ENCODE assay signal across 13 cellular contexts in the genomic region with DNA sequence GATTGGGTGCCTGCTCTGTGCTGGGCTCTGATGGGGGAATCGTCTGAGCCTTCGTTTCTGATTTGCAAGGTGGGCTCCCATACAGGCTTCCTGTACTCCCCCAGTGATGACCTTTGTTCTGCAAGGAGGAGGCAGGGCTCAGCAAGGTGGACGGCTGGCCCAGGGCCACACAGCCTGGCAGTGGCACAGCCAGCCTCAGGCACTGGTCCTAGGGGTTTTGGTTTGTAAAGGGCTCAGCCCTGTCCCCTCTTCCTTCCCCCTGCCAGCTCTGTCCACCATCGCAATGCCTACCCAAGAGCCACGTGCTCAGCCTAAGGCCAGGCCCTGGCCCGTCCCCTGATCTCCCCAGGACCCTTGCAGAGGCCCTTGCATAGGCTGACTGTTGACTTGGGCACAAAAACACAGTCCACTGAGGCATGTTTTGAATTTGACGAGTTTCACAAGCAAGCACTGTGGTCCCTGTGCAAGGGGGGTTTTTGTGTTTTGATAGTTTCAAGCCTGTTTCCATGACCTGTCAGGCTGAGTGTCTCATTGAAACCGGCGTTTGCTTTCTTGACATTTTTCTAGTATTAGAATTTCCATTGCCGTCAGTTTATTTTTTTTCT. TPM values are rescaled to one million over a fixed set of nuclear protein-coding genes. Genes with fewer than 3 reads are reported as not detected.
DNase-seq lines count a peak whose midpoint lies in the region; ATAC-seq and TF ChIP-seq lines count a peak whose summit lies in the region.
"Had no signal": no experiment of that assay in that cellular context is flagged by ENCODE, and none has a peak within 500 bp of the region (broad histone marks: within the 10 kb centered on the region; RNA-seq: fewer than 3 reads in every experiment).

No MANE protein-coding gene starts in this region.

- peaks cover 16% of the 10 kb centered on the region for H3K4me1 ChIP-seq in right cardiac atrium (ENCODE audit: control insufficient read depth, insufficient read depth, low read length)

- DNase-seq in right cardiac atrium (peak in 2 of 3 donors; percentile 39 to 47), Right ventricle myocardium superior (no peak), activated B cell treated with CpG ODN at 0.5 μM for 24 hours (no peak), iPS-NIHi7 (ENCODE audit: extremely low spot score) (no peak), H7 (no peak)
- DNase-seq: Calu3, left cardiac atrium, NCI-H146, testis had no signal

- no peak overlapping the region for H3K27ac ChIP-seq in right cardiac atrium (ENCODE audit: low read length)
- H3K27ac ChIP-seq: testis, VCaP had no signal

- H3K36me3 Mint-ChIP-seq in activated B cell treated with CpG ODN at 0.5 μM for 24 hours (ENCODE audit: low read depth): no peaks in the 10 kb centered on the region
- H3K36me3 Mint-ChIP-seq in activated naive CD8-positive, alpha-beta T cell: no peaks in the 10 kb centered on the region
- H3K36me3 Mint-ChIP-seq in stimulated activated memory B cell treated with anti-CD40 and anti-IgM and Interleukin-4, amounts not matched to agents 10 μg/mL and 1 μg/mL and 100 μg/mL, for 72 hours: peaks cover 10% of the 10 kb centered on the region

- ATAC-seq in right cardiac atrium (no peak), Right ventricle myocardium superior (ENCODE audit: poor library complexity) (no peak), activated B cell treated with CpG ODN at 0.5 μM for 24 hours (ENCODE audit: low read depth) (peak; percentile 26), HG03439 (IDR thresholded peaks at IDR 0.05; ENCODE audit: unreplicated experiment) (no peak)
- peak; percentile 88 for ATAC-seq in stimulated activated memory B cell treated with anti-CD40 and anti-IgM and Interleukin-4, amounts not matched to agents 10 μg/mL and 1 μg/mL and 100 μg/mL, for 72 hours
- ATAC-seq: left cardiac atrium had no signal

- intact Hi-C loops in right cardiac atrium (cut with DNase I) (loop anchor here in 1 of 4 donors (2.0 to 5.0 kb wide), 2 partner anchors 65 to 79 kb away; no protein-coding TSS in a partner anchor), Right ventricle myocardium superior (cut with DNase I) (no loop called here), activated B cell treated with CpG ODN at 0.5 μM for 24 hours (cut with micrococcal nuclease) (no loop called here)

- H3K27ac Mint-ChIP-seq in activated B cell treated with CpG ODN at 0.5 μM for 24 hours: no peak overlapping the region
- H3K27ac Mint-ChIP-seq in activated naive CD8-positive, alpha-beta T cell: peak overlapping the region; percentile 95
- peak overlapping the region; percentile 95 for H3K27ac Mint-ChIP-seq in stimulated activated memory B cell treated with anti-CD40 and anti-IgM and Interleukin-4, amounts not matched to agents 10 μg/mL and 1 μg/mL and 100 μg/mL, for 72 hours

- H3K27me3 ChIP-seq in right cardiac atrium (ENCODE audit: control insufficient read depth, insufficient read depth) (no peaks in the 10 kb centered on the region), H7 (ENCODE audit: control insufficient read depth, insufficient read depth, low read length) (no peaks in the 10 kb centered on the region)
- H3K27me3 ChIP-seq: testis had no signal

- H3K9me3 ChIP-seq in right cardiac atrium (ENCODE audit: control insufficient read depth, low read length): no peaks in the 10 kb centered on the region
- H3K9me3 ChIP-seq: testis had no signal

- H3K4me3 ChIP-seq in right cardiac atrium (ENCODE audit: low read length): no peak overlapping the region
- no peak overlapping the region for H3K4me3 ChIP-seq in H7 (ENCODE audit: insufficient read depth, low read depth, low read length)
- H3K4me3 ChIP-seq: testis had no signal

- H3K4me3 Mint-ChIP-seq in activated B cell treated with CpG ODN at 0.5 μM for 24 hours: no peak overlapping the region
- peak overlapping the region; percentile 67 for H3K4me3 Mint-ChIP-seq in activated naive CD8-positive, alpha-beta T cell
- H3K4me3 Mint-ChIP-seq in stimulated activated memory B cell treated with anti-CD40 and anti-IgM and Interleukin-4, amounts not matched to agents 10 μg/mL and 1 μg/mL and 100 μg/mL, for 72 hours: peak overlapping the region; percentile 22

- TF ChIP-seq CTCF in activated B cell treated with CpG ODN at 0.5 μM for 24 hours (IDR thresholded peaks at IDR 0.05): no peak

- no peaks in the 10 kb centered on the region for H3K27me3 Mint-ChIP-seq in activated B cell treated with CpG ODN at 0.5 μM for 24 hours
- H3K27me3 Mint-ChIP-seq in activated naive CD8-positive, alpha-beta T cell: no peaks in the 10 kb centered on the region
- H3K27me3 Mint-ChIP-seq in stimulated activated memory B cell treated with anti-CD40 and anti-IgM and Interleukin-4, amounts not matched to agents 10 μg/mL and 1 μg/mL and 100 μg/mL, for 72 hours: no peaks in the 10 kb centered on the region

- H3K9me3 Mint-ChIP-seq in activated B cell treated with CpG ODN at 0.5 μM for 24 hours: no peaks in the 10 kb centered on the region
- no peaks in the 10 kb centered on the region for H3K9me3 Mint-ChIP-seq in activated naive CD8-positive, alpha-beta T cell (ENCODE audit: low read depth)
- H3K9me3 Mint-ChIP-seq in stimulated activated memory B cell treated with anti-CD40 and anti-IgM and Interleukin-4, amounts not matched to agents 10 μg/mL and 1 μg/mL and 100 μg/mL, for 72 hours: no peaks in the 10 kb centered on the region

- whole genome bisulfite sequencing in right cardiac atrium: 86% methylated on average over 10 of the region's 10 CpGs

- CTCF ChIA-PET in activated B cell treated with CpG ODN at 0.5 μM for 24 hours (lab: Charles Lee): interaction anchor here (1.3 to 6.2 kb wide), 5 partner anchors 10 to 80 kb away, joined by 3 to 261 read pairs (median 49); no protein-coding TSS in a partner anchor

- peaks cover 7% of the 10 kb centered on the region for H3K36me3 ChIP-seq in H7 (replicated peaks; ENCODE audit: control insufficient read depth, insufficient read depth, low read length)

- peaks cover 40% of the 10 kb centered on the region for H3K4me1 Mint-ChIP-seq in activated B cell treated with CpG ODN at 0.5 μM for 24 hours
- H3K4me1 Mint-ChIP-seq in activated naive CD8-positive, alpha-beta T cell (ENCODE audit: low read depth): peaks cover 40% of the 10 kb centered on the region
- H3K4me1 Mint-ChIP-seq in stimulated activated memory B cell treated with anti-CD40 and anti-IgM and Interleukin-4, amounts not matched to agents 10 μg/mL and 1 μg/mL and 100 μg/mL, for 72 hours: peaks cover 44% of the 10 kb centered on the region

- POLR2A ChIA-PET in activated B cell treated with CpG ODN at 0.5 μM for 24 hours (lab: Charles Lee): interaction anchor here (0.9 to 6.0 kb wide), 6 partner anchors 23 to 80 kb away, joined by 3 to 103 read pairs (median 4); a partner anchor contains a TSS

RNA-seq across cellular contexts. Expression of a gene that starts 39.5 kb away (rescaled TPM):
- total RNA-seq in right cardiac atrium: 10 to 100 TPM; 17.9 to 25.4 (median 20.8) TPM
- polyA plus RNA-seq in right cardiac atrium: 11.6 TPM
- 13.7 TPM for total RNA-seq in Right ventricle myocardium superior
- 89.0 and 98.6 TPM in 2 replicates for total RNA-seq in activated B cell treated with CpG ODN at 0.5 μM for 24 hours
- 1.3 and 2.4 TPM in 2 replicates for total RNA-seq in H7 (2014; rRNA removed; shearing (Covaris generic))

Comparison
In these comparisons a context has a peak if more than half of its experiments do, and no peak if none do; other contexts are left out.
1. DNase-seq: peak in right cardiac atrium (2 of 3); none in Right ventricle myocardium superior (single experiment), activated B cell treated with CpG ODN at 0.5 μM for 24 hours (single experiment), iPS-NIHi7 (single experiment) and H7 (single experiment).
2. ATAC-seq: peak in activated B cell treated with CpG ODN at 0.5 μM for 24 hours (single experiment) and stimulated activated memory B cell treated with anti-CD40 and anti-IgM and Interleukin-4, amounts not matched to agents 10 μg/mL and 1 μg/mL and 100 μg/mL, for 72 hours (single experiment); none in right cardiac atrium (0 of 2), Right ventricle myocardium superior (single experiment) and HG03439 (single experiment).